ENCODE assay signal across 8 cellular contexts in genomic region chr6:158707120-158707519, GRCh38. TPM values are rescaled to one million over a fixed set of nuclear protein-coding genes. Genes with fewer than 3 reads are reported as not detected.
DNase-seq lines count a peak whose midpoint lies in the region; ATAC-seq and TF ChIP-seq lines count a peak whose summit lies in the region.

No MANE protein-coding gene starts in this region.

- peaks cover 15% of the 10 kb centered on the region for H3K4me1 ChIP-seq in MM.1S (ENCODE audit: low read length)

- peak overlapping the region; percentile 68; the same call in 1 of the 2 replicates for H3K4me2 ChIP-seq in MM.1S (ENCODE audit: low read depth, low read length)

- intact Hi-C loops in dorsolateral prefrontal cortex (cut with DNase I), result loop anchor here in 1 of 2 donors (10.0 kb wide), 2 partner anchors 398 to 428 kb away; no protein-coding TSS in a partner anchor

- no peaks in the 10 kb centered on the region for H3K36me3 Mint-ChIP-seq in memory B cell
- H3K36me3 Mint-ChIP-seq in effector memory CD8-positive, alpha-beta T cell (ENCODE audit: insufficient read depth), result peaks cover 58% of the 10 kb centered on the region

- TF ChIP-seq CTCF in MM.1S (IDR thresholded peaks at IDR 0.05; ENCODE audit: low read length), result no peak
- no peak for TF ChIP-seq CTCF in dorsolateral prefrontal cortex (IDR thresholded peaks at IDR 0.05 in 54 of 56, conservative IDR thresholded peaks at IDR 0.05 in 2 of 56; ENCODE audit: low read depth in 1 of 56, partially characterized antibody in 56 of 56)

- H3K9me3 ChIP-seq in MM.1S (replicated peaks; ENCODE audit: insufficient read depth, low read length), result no peaks in the 10 kb centered on the region

- H3K4me3 Mint-ChIP-seq in memory B cell, result no peak overlapping the region
- no peak overlapping the region for H3K4me3 Mint-ChIP-seq in effector memory CD8-positive, alpha-beta T cell

- H3K9me3 Mint-ChIP-seq in memory B cell, result no peaks in the 10 kb centered on the region
- no peaks in the 10 kb centered on the region for H3K9me3 Mint-ChIP-seq in effector memory CD8-positive, alpha-beta T cell

- ATAC-seq in memory B cell (ENCODE audit: low read depth) (no peak), HG03196 (IDR thresholded peaks at IDR 0.05; ENCODE audit: unreplicated experiment) (no peak)
- ATAC-seq in effector memory CD8-positive, alpha-beta T cell (replicated peaks), result no peak

- H3K27ac ChIP-seq in MM.1S (ENCODE audit: low read length), result no peak overlapping the region
- peak overlapping the region in 33 of 59 donors; percentile 0 to 86 (median 48) for H3K27ac ChIP-seq in dorsolateral prefrontal cortex

- H4K20me1 ChIP-seq in MM.1S (ENCODE audit: insufficient read depth, low read length), result no peaks in the 10 kb centered on the region

- no peaks in the 10 kb centered on the region for H3K36me3 ChIP-seq in MM.1S (replicated peaks; ENCODE audit: insufficient read depth, low read length)

- H3K9me2 ChIP-seq in MM.1S (replicated peaks; ENCODE audit: insufficient read depth, low read length), result no peaks in the 10 kb centered on the region

- no peaks in the 10 kb centered on the region for H3F3A ChIP-seq in MM.1S (ENCODE audit: insufficient read depth, low read length)

- H3K27me3 Mint-ChIP-seq in memory B cell, result no peaks in the 10 kb centered on the region
- no peaks in the 10 kb centered on the region for H3K27me3 Mint-ChIP-seq in effector memory CD8-positive, alpha-beta T cell

- peak overlapping the region; percentile 82 for H3K27ac Mint-ChIP-seq in memory B cell
- peak overlapping the region in 1 of 2 donors; percentile 31 for H3K27ac Mint-ChIP-seq in effector memory CD8-positive, alpha-beta T cell

- H3K4me3 ChIP-seq in MM.1S (ENCODE audit: low read length), result no peak overlapping the region
- no peak overlapping the region for H3K4me3 ChIP-seq in dorsolateral prefrontal cortex

- peak; percentile 64 for DNase-seq in A172 (ENCODE audit: low spot score)
- no peak for DNase-seq in MM.1S
- DNase-seq in dorsolateral prefrontal cortex, result peak in 1 of 10 donors; percentile 24
- no peak for DNase-seq in memory B cell (ENCODE audit: low spot score in 2 of 2)
- no peak for DNase-seq in effector memory CD8-positive, alpha-beta T cell
- no peak for DNase-seq in NCI-H2196 treated with DMSO at 0.1 percent for 48 hours (lab: John Stamatoyannopoulos, UW; ENCODE audit: unreplicated experiment)
- no peak for DNase-seq in NCI-H1092 treated with DMSO at 0.1 percent for 48 hours (lab: John Stamatoyannopoulos, UW)

- no peaks in the 10 kb centered on the region for H3K27me3 ChIP-seq in MM.1S (replicated peaks; ENCODE audit: insufficient read depth, low read length)
- H3K27me3 ChIP-seq in dorsolateral prefrontal cortex, result no peaks in the 10 kb centered on the region

- H2AFZ ChIP-seq in MM.1S (ENCODE audit: low read length), result no peak overlapping the region

- peaks cover 18% of the 10 kb centered on the region for H3K4me1 Mint-ChIP-seq in memory B cell
- peaks cover 12 to 19% of the 10 kb centered on the region in 2 donors for H3K4me1 Mint-ChIP-seq in effector memory CD8-positive, alpha-beta T cell (ENCODE audit: low read depth in 2 of 2)

- no peaks in the 10 kb centered on the region for H3K79me2 ChIP-seq in MM.1S (ENCODE audit: low read length)

- H3K9ac ChIP-seq in MM.1S (ENCODE audit: low read length), result no peak overlapping the region

RNA-seq across cellular contexts. Expression of gene SYTL3, which starts 57.3 kb away (rescaled TPM):
- total RNA-seq in A172 (2014; rRNA removed; shearing (Covaris generic)), result 1.7 and 2.0 TPM in 2 replicates
- 1 to 10 TPM in 110 of 120 experiments, under 1 TPM in 10; 0.46 to 8.3 (median 1.9) TPM for total RNA-seq in dorsolateral prefrontal cortex
